13 cellular contexts compared by ENCODE assay signal in genomic region chr2:69196327-69197117, GRCh38.
DNase-seq lines count a peak whose midpoint lies in the region; ATAC-seq and TF ChIP-seq lines count a peak whose summit lies in the region.
"Had no signal": no experiment of that assay in that cellular context is flagged by ENCODE, and none has a peak within 500 bp of the region (broad histone marks: within the 10 kb centered on the region; RNA-seq: fewer than 3 reads in every experiment).

No MANE protein-coding gene starts in this region.

- DNase-seq in NCI-H2171 treated with DMSO at 0.1 percent for 48 hours (lab: John Stamatoyannopoulos, UW) (peak; percentile 11), NCI-H2171 (lab: John Stamatoyannopoulos, UW) (no peak), astrocyte of the cerebellum (ENCODE audit: low read depth) (peak; percentile 59), kidney epithelial cell (ENCODE audit: low read depth) (peak; percentile 29), HAP-1 (ENCODE audit: low spot score in 2 of 2) (no peak)
- DNase-seq in activated CD8-positive, alpha-beta T cell treated with anti-CD3 and anti-CD28 coated beads, Interleukin-2, amount 10 ng/mL, durations not matched to agents 7 days and 5 days, result no peak
- DNase-seq in activated CD4-positive, alpha-beta T cell treated with anti-CD3 and anti-CD28 coated beads, Interleukin-2, amount 50 U/mL, for 1 hour, result no peak
- DNase-seq: activated naive CD8-positive, alpha-beta T cell treated with anti-CD3 and anti-CD28 coated beads for 36 hours; glutamatergic neuron; naive thymus-derived CD8-positive, alpha-beta T cell; NCI-H524 treated with DMSO at 0.1 percent for 48 hours had no signal

- CTCF ChIA-PET in activated CD8-positive, alpha-beta T cell treated with anti-CD3 and anti-CD28 coated beads, Interleukin-2, amount 10 ng/mL, durations not matched to agents 7 days and 5 days (lab: Charles Lee), result no interaction called here

- no peaks in the 10 kb centered on the region for H3K27me3 ChIP-seq in kidney epithelial cell (ENCODE audit: control insufficient read depth, insufficient read depth, low read length)
- H3K27me3 ChIP-seq in HAP-1 (ENCODE audit: low read depth), result no peaks in the 10 kb centered on the region
- H3K27me3 ChIP-seq: BLaER1 had no signal

- H3K36me3 Mint-ChIP-seq in activated CD8-positive, alpha-beta T cell treated with anti-CD3 and anti-CD28 coated beads, Interleukin-2, amount 10 ng/mL, durations not matched to agents 7 days and 5 days (ENCODE audit: low read depth), result no peaks in the 10 kb centered on the region
- H3K36me3 Mint-ChIP-seq: activated naive CD8-positive, alpha-beta T cell treated with anti-CD3 and anti-CD28 coated beads for 36 hours; naive thymus-derived CD8-positive, alpha-beta T cell had no signal

- in situ Hi-C loops in astrocyte of the cerebellum (cut with HindIII; ENCODE audit: low sequenced_read_pairs) (no loop called here), HAP-1 (cut with MboI; ENCODE audit: low sequenced_read_pairs) (no loop called here)

- POLR2A ChIA-PET in activated CD8-positive, alpha-beta T cell treated with anti-CD3 and anti-CD28 coated beads, Interleukin-2, amount 10 ng/mL, durations not matched to agents 7 days and 5 days (lab: Charles Lee), result interaction anchor here (0.6 kb wide), 1 partner anchor 71 kb away, joined by 3 read pairs; no protein-coding TSS in a partner anchor

- H3K27ac Mint-ChIP-seq in activated CD8-positive, alpha-beta T cell treated with anti-CD3 and anti-CD28 coated beads, Interleukin-2, amount 10 ng/mL, durations not matched to agents 7 days and 5 days, result no peak overlapping the region
- H3K27ac Mint-ChIP-seq: activated naive CD8-positive, alpha-beta T cell treated with anti-CD3 and anti-CD28 coated beads for 36 hours; naive thymus-derived CD8-positive, alpha-beta T cell had no signal

- H3K27ac ChIP-seq in urinary bladder (ENCODE audit: low read depth), result peak overlapping the region; percentile 84
- H3K27ac ChIP-seq: BLaER1 had no signal

- peaks cover 11% of the 10 kb centered on the region for H3K27me3 Mint-ChIP-seq in activated CD8-positive, alpha-beta T cell treated with anti-CD3 and anti-CD28 coated beads, Interleukin-2, amount 10 ng/mL, durations not matched to agents 7 days and 5 days (ENCODE audit: low read depth)
- H3K27me3 Mint-ChIP-seq: activated naive CD8-positive, alpha-beta T cell treated with anti-CD3 and anti-CD28 coated beads for 36 hours had no signal

- H3K4me1 ChIP-seq in urinary bladder (ENCODE audit: insufficient read depth), result no peaks in the 10 kb centered on the region
- H3K4me1 ChIP-seq in HAP-1, result no peaks in the 10 kb centered on the region
- H3K4me1 ChIP-seq: BLaER1 had no signal

- no peak overlapping the region for H3K4me3 Mint-ChIP-seq in activated CD8-positive, alpha-beta T cell treated with anti-CD3 and anti-CD28 coated beads, Interleukin-2, amount 10 ng/mL, durations not matched to agents 7 days and 5 days
- H3K4me3 Mint-ChIP-seq: activated naive CD8-positive, alpha-beta T cell treated with anti-CD3 and anti-CD28 coated beads for 36 hours; naive thymus-derived CD8-positive, alpha-beta T cell had no signal

- 72% methylated on average over 9 of the region's 9 CpGs for WGBS in urinary bladder

- H3K9me3 Mint-ChIP-seq in activated CD8-positive, alpha-beta T cell treated with anti-CD3 and anti-CD28 coated beads, Interleukin-2, amount 10 ng/mL, durations not matched to agents 7 days and 5 days (ENCODE audit: insufficient read depth), result no peaks in the 10 kb centered on the region
- H3K9me3 Mint-ChIP-seq: activated naive CD8-positive, alpha-beta T cell treated with anti-CD3 and anti-CD28 coated beads for 36 hours; naive thymus-derived CD8-positive, alpha-beta T cell had no signal

- H3K4me3 ChIP-seq in astrocyte of the cerebellum (ENCODE audit: low read depth, low read length) (no peak overlapping the region), kidney epithelial cell (ENCODE audit: low read depth, low read length) (no peak overlapping the region), urinary bladder (ENCODE audit: low read depth, low read length) (no peak overlapping the region), HAP-1 (no peak overlapping the region)
- H3K4me3 ChIP-seq: BLaER1 had no signal

- no peak for TF ChIP-seq CTCF in astrocyte of the cerebellum (IDR thresholded peaks at IDR 0.05; ENCODE audit: low read depth, low read length, missing control alignments)
- no peak for TF ChIP-seq CTCF in kidney epithelial cell (IDR thresholded peaks at IDR 0.05; ENCODE audit: insufficient read depth, low read length, poor library complexity, severe bottlenecking)

- no peak for ATAC-seq in activated CD8-positive, alpha-beta T cell treated with anti-CD3 and anti-CD28 coated beads, Interleukin-2, amount 10 ng/mL, durations not matched to agents 7 days and 5 days
- ATAC-seq: naive thymus-derived CD8-positive, alpha-beta T cell had no signal

- H3K4me1 Mint-ChIP-seq in activated CD8-positive, alpha-beta T cell treated with anti-CD3 and anti-CD28 coated beads, Interleukin-2, amount 10 ng/mL, durations not matched to agents 7 days and 5 days (ENCODE audit: low read depth), result no peaks in the 10 kb centered on the region
- H3K4me1 Mint-ChIP-seq: activated naive CD8-positive, alpha-beta T cell treated with anti-CD3 and anti-CD28 coated beads for 36 hours; naive thymus-derived CD8-positive, alpha-beta T cell had no signal

- H3K36me3 ChIP-seq in kidney epithelial cell (ENCODE audit: control insufficient read depth, insufficient read depth, low read length) (no peaks in the 10 kb centered on the region), urinary bladder (ENCODE audit: insufficient read depth) (no peaks in the 10 kb centered on the region), HAP-1 (replicated peaks) (no peaks in the 10 kb centered on the region)
- H3K36me3 ChIP-seq: BLaER1 had no signal

- H3K9me3 ChIP-seq in HAP-1, result no peaks in the 10 kb centered on the region
- H3K9me3 ChIP-seq: BLaER1 had no signal

Comparison
In these comparisons a context has a peak if more than half of its experiments do, and no peak if none do; other contexts are left out.
1. DNase-seq: peak in NCI-H2171 treated with DMSO at 0.1 percent for 48 hours (single experiment), astrocyte of the cerebellum (single experiment) and kidney epithelial cell (single experiment); none in NCI-H2171 (single experiment), HAP-1 (0 of 2), activated CD8-positive, alpha-beta T cell treated with anti-CD3 and anti-CD28 coated beads, Interleukin-2, amount 10 ng/mL, durations not matched to agents 7 days and 5 days (single experiment) and activated CD4-positive, alpha-beta T cell treated with anti-CD3 and anti-CD28 coated beads, Interleukin-2, amount 50 U/mL, for 1 hour (single experiment).